In the genomic region with DNA sequence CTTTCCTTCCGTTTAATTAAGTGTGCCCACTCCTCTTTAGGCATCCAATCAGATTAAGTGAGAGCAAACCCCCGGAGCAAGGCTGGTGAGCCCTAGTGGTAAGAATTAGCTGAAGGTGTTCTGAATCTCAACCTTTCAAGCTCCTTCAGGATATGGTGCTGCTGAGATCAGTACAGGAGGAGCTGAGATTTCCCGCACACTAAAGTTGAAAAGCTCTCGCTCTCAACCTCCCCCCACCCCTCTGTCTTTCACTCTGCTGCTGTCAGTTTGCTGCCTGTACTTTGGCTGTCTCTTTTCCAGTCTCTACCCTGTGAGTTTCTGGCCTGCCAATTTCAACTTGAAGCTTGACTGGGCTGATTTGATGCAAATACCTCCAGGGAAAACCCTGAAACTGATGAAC, we compare ENCODE assay signal across 1 cellular context.
TF ChIP-seq lines count a peak whose summit lies in the region.

No MANE protein-coding gene starts in this region.

TF ChIP-seq in HepG2, 621 proteins besides CTCF, POLR2A, EP300 and RAD21:
- TF ChIP-seq, protein P1, sequence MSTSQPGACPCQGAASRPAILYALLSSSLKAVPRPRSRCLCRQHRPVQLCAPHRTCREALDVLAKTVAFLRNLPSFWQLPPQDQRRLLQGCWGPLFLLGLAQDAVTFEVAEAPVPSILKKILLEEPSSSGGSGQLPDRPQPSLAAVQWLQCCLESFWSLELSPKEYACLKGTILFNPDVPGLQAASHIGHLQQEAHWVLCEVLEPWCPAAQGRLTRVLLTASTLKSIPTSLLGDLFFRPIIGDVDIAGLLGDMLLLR (CRISPR knock-in tag; IDR thresholded peaks at IDR 0.05), result no peak
- TF ChIP-seq KLF6 (CRISPR knock-in tag; IDR thresholded peaks at IDR 0.05) (no peak), ZSCAN31 (CRISPR knock-in tag; IDR thresholded peaks at IDR 0.05; ENCODE audit: low read depth) (no peak), MTF2 (CRISPR knock-in tag; IDR thresholded peaks at IDR 0.05; ENCODE audit: borderline replicate concordance) (no peak), IRF2 (CRISPR knock-in tag; IDR thresholded peaks at IDR 0.05) (no peak), NCOR1 (IDR thresholded peaks at IDR 0.05; ENCODE audit: borderline replicate concordance, low read length) (no peak)
- TF ChIP-seq, protein P2, sequence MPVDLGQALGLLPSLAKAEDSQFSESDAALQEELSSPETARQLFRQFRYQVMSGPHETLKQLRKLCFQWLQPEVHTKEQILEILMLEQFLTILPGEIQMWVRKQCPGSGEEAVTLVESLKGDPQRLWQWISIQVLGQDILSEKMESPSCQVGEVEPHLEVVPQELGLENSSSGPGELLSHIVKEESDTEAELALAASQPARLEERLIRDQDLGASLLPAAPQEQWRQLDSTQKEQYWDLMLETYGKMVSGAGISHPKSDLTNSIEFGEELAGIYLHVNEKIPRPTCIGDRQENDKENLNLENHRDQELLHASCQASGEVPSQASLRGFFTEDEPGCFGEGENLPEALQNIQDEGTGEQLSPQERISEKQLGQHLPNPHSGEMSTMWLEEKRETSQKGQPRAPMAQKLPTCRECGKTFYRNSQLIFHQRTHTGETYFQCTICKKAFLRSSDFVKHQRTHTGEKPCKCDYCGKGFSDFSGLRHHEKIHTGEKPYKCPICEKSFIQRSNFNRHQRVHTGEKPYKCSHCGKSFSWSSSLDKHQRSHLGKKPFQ (CRISPR knock-in tag; IDR thresholded peaks at IDR 0.05; ENCODE audit: insufficient replicate concordance), result no peak
